22 cellular contexts compared by ENCODE assay signal in the genomic region with DNA sequence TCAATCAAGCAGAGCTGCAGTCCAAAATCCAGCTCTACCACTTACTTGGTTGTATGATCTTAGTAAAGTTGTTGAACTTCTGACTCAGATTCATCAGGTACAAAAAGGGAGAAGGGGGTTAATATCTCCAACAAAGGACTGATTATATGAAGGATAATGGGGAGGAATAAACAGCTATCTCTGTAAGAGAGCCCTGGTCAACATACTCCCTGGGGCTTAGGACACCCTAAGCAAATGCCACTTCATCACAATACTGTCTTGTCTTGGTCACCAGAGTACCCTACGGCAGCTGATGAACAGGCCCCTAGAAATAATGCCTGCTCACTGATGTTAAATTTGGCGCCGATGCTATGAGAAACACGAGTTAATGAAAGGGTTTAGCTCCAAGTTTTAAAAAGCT.
"Had no signal": no experiment of that assay in that cellular context is flagged by ENCODE, and none has a peak within 500 bp of the region (broad histone marks: within the 10 kb centered on the region; RNA-seq: fewer than 3 reads in every experiment).

No MANE protein-coding gene starts in this region.

- H3K4me1 Mint-ChIP-seq: central memory CD8-positive, alpha-beta T cell; natural killer cell; stimulated activated memory B cell treated with anti-CD40 and anti-IgM and Interleukin-4, amounts not matched to agents 10 μg/mL and 1 μg/mL and 100 μg/mL, for 72 hours had no signal

- H3K27ac ChIP-seq: dorsolateral prefrontal cortex, heart left ventricle, neutrophil, ovary, testis, tibial nerve had no signal

- H3K36me3 Mint-ChIP-seq: natural killer cell had no signal

- H3K4me3 Mint-ChIP-seq: central memory CD8-positive, alpha-beta T cell; mesothelial cell of epicardium; natural killer cell; stimulated activated memory B cell treated with anti-CD40 and anti-IgM and Interleukin-4, amounts not matched to agents 10 μg/mL and 1 μg/mL and 100 μg/mL, for 72 hours; stimulated activated naive CD8-positive, alpha-beta T cell treated with anti-CD3 and anti-CD28 coated beads, Interleukin-15, Interleukin-2, amounts not matched to agents 100 ng/mL and 50 ng/mL, for 24 hours had no signal

- H3K36me3 ChIP-seq: neutrophil, ovary had no signal

- H3K27ac Mint-ChIP-seq: mesothelial cell of epicardium; natural killer cell; progenitor cell of endocrine pancreas; stimulated activated memory B cell treated with anti-CD40 and anti-IgM and Interleukin-4, amounts not matched to agents 10 μg/mL and 1 μg/mL and 100 μg/mL, for 72 hours; stimulated activated naive CD8-positive, alpha-beta T cell treated with anti-CD3 and anti-CD28 coated beads, Interleukin-15, Interleukin-2, amounts not matched to agents 100 ng/mL and 50 ng/mL, for 24 hours had no signal

- H3K27me3 ChIP-seq: dorsolateral prefrontal cortex, heart left ventricle, neutrophil, ovary, testis, tibial nerve had no signal

- H3K9me3 ChIP-seq: heart left ventricle, neutrophil, ovary, testis, tibial nerve had no signal

- H3K27me3 Mint-ChIP-seq: central memory CD8-positive, alpha-beta T cell; progenitor cell of endocrine pancreas; stimulated activated memory B cell treated with anti-CD40 and anti-IgM and Interleukin-4, amounts not matched to agents 10 μg/mL and 1 μg/mL and 100 μg/mL, for 72 hours; stimulated activated naive CD8-positive, alpha-beta T cell treated with anti-CD3 and anti-CD28 coated beads, Interleukin-15, Interleukin-2, amounts not matched to agents 100 ng/mL and 50 ng/mL, for 24 hours had no signal

- H3K9me3 Mint-ChIP-seq: central memory CD8-positive, alpha-beta T cell; mesothelial cell of epicardium; natural killer cell; stimulated activated memory B cell treated with anti-CD40 and anti-IgM and Interleukin-4, amounts not matched to agents 10 μg/mL and 1 μg/mL and 100 μg/mL, for 72 hours; stimulated activated naive CD8-positive, alpha-beta T cell treated with anti-CD3 and anti-CD28 coated beads, Interleukin-15, Interleukin-2, amounts not matched to agents 100 ng/mL and 50 ng/mL, for 24 hours had no signal

- H3K4me3 ChIP-seq: dorsolateral prefrontal cortex, heart left ventricle, ovary, testis, tibial nerve had no signal

- DNase-seq: cortex of kidney; dorsolateral prefrontal cortex; effector CD8-positive, alpha-beta T cell; heart left ventricle; hypothalamus; islet precursor cell; mammary epithelial cell; natural killer cell; ovary; right cardiac atrium; stimulated activated CD4-positive, alpha-beta T cell treated with anti-CD3 and anti-CD28 coated beads, Interleukin-1b, Interleukin-23, amount 100 ng/mL, for 48 hours; stimulated activated CD4-positive, alpha-beta T cell treated with anti-CD3 and anti-CD28 coated beads, Interleukin-4, amount 100 ng/mL, for 24 hours; testis had no signal

- FAIRE-seq: frontal cortex had no signal

- ATAC-seq: heart left ventricle; left lobe of liver; natural killer cell; right cardiac atrium; stimulated activated memory B cell treated with anti-CD40 and anti-IgM and Interleukin-4, amounts not matched to agents 10 μg/mL and 1 μg/mL and 100 μg/mL, for 72 hours had no signal
